ENCODE assay signal across 8 cellular contexts in the genomic region with DNA sequence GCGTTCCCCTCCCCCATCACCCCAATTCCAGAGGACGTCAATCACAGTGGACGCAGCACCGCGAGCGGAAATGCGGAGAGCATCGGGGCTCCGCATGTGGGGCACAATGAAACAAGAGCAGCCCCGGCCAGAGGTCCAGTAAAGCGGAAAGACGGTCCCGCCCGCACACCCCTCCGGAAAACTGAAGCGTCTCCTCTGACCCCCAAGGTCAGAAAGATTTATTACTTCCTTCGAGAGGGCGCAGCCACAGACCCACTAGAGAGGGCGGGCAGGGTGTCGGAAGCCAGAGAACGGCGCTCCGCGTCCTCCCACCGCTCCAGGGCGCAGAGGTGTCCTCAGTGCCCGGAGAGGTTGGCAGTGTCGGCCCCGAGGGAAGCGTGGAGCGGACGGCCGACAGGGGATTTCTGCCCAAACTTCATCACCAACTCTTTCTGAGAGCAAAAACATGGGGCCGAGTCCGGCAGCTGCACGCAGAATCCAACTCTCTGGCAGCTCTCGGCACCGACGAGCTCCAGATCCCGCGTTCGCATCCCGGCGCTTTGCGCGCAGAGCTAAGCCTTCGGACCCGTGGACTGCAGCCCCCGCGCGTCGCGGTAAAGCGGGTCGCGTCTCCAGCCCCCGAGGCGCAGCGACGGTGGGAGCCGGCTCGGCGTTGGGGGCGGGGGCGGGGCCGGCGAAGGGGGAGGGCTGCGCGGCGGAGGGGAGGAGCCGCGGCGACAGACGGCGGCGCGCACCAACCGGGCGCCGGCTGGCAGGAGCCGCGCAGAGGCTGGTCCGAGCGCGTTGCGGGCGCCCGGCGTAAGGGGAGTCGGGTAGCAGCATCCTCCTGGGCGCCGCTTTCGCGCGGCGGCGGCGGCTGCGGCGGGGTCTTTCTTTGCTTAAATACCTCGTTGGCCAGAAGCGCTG. TPM values are rescaled to one million over a fixed set of nuclear protein-coding genes. Genes with fewer than 3 reads are reported as not detected.
DNase-seq lines count a peak whose midpoint lies in the region; ATAC-seq and TF ChIP-seq lines count a peak whose summit lies in the region.

A gene with protein sequence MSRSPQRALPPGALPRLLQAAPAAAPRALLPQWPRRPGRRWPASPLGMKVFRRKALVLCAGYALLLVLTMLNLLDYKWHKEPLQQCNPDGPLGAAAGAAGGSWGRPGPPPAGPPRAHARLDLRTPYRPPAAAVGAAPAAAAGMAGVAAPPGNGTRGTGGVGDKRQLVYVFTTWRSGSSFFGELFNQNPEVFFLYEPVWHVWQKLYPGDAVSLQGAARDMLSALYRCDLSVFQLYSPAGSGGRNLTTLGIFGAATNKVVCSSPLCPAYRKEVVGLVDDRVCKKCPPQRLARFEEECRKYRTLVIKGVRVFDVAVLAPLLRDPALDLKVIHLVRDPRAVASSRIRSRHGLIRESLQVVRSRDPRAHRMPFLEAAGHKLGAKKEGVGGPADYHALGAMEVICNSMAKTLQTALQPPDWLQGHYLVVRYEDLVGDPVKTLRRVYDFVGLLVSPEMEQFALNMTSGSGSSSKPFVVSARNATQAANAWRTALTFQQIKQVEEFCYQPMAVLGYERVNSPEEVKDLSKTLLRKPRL (plus strand): TSS at position 763 of the 906 bp plus-strand sequence. CDS start 1,046 bp downstream, outside the sequence.

- H3K27me3 Mint-ChIP-seq in Caco-2 (ENCODE audit: insufficient read depth, unreplicated experiment) (peaks cover 27% of the 10 kb centered on the region), nephron progenitor cell (ENCODE audit: low read depth, poor library complexity) (peaks cover 19% of the 10 kb centered on the region)

- H3K36me3 Mint-ChIP-seq in Caco-2 (ENCODE audit: insufficient read depth, unreplicated experiment), result no peaks in the 10 kb centered on the region
- H3K36me3 Mint-ChIP-seq in nephron progenitor cell (ENCODE audit: low read depth), result peaks cover 21% of the 10 kb centered on the region

- no peaks in the 10 kb centered on the region; the same call in 1 of the 2 replicates for H3K27me3 ChIP-seq in Caco-2 (replicated peaks; ENCODE audit: control insufficient read depth, insufficient read depth, low read length)
- peaks cover 9 to 53% (median 34%) of the 10 kb centered on the region in 3 donors for H3K27me3 ChIP-seq in stomach

- H3K36me3 ChIP-seq in Caco-2 (ENCODE audit: control insufficient read depth, insufficient read depth, low read length) (no peaks in the 10 kb centered on the region), stomach (no peaks in the 10 kb centered on the region)

- H3K9me3 ChIP-seq in Caco-2, result no peaks in the 10 kb centered on the region; the same call in 1 of the 2 replicates
- no peaks in the 10 kb centered on the region for H3K9me3 ChIP-seq in stomach

- no peaks in the 10 kb centered on the region for H3K4me1 ChIP-seq in Caco-2
- H3K4me1 ChIP-seq in stomach, result peaks cover 11 to 31% (median 30%) of the 10 kb centered on the region in 4 donors

- H3K4me3 ChIP-seq in Caco-2 (ENCODE audit: low read depth, low read length), result peak within 1 kb of the TSS; percentile 37
- H3K4me3 ChIP-seq in fibroblast of villous mesenchyme (ENCODE audit: low read depth, low read length), result peak within 1 kb of the TSS; percentile 82
- peak within 1 kb of the TSS; percentile 65 to 90 (median 74) for H3K4me3 ChIP-seq in stomach

- H3K4me3 Mint-ChIP-seq in Caco-2 (ENCODE audit: unreplicated experiment) (peak within 1 kb of the TSS; percentile 68), nephron progenitor cell (peak within 1 kb of the TSS; percentile 90)

- ATAC-seq in GM19452 (IDR thresholded peaks at IDR 0.05; ENCODE audit: unreplicated experiment) (peak; percentile 76), HG03565 (IDR thresholded peaks at IDR 0.05; ENCODE audit: unreplicated experiment) (peak; percentile 50)

- CTCF ChIA-PET in Caco-2 (lab: Charles Lee), result no interaction called here

- peak in 1 of 2 experiments; percentile 18 for DNase-seq in Caco-2
- DNase-seq in OCI-M1 (lab: John Stamatoyannopoulos, UW), result peak; percentile 69
- peak; percentile 28 for DNase-seq in activated T-helper 9 cell treated with anti-CD3 and anti-CD28 coated beads, Interleukin-2, amount 50 U/mL, for 16 hours (ENCODE audit: low read depth)
- peak; percentile 80 for DNase-seq in fibroblast of villous mesenchyme (ENCODE audit: low read depth)
- peak; percentile 84 for DNase-seq in nephron progenitor cell
- DNase-seq in stomach, result peak; percentile 57

- H3K27ac ChIP-seq in stomach, result peak within 1 kb of the TSS; percentile 70 to 83 (median 75)

- no peaks in the 10 kb centered on the region for H3K4me1 Mint-ChIP-seq in Caco-2 (ENCODE audit: low read depth, unreplicated experiment)
- peaks cover 51% of the 10 kb centered on the region for H3K4me1 Mint-ChIP-seq in nephron progenitor cell

- no peaks in the 10 kb centered on the region for H3K9me3 Mint-ChIP-seq in Caco-2 (ENCODE audit: unreplicated experiment)
- H3K9me3 Mint-ChIP-seq in nephron progenitor cell, result no peaks in the 10 kb centered on the region

- intact Hi-C loops in Caco-2 (cut with micrococcal nuclease; ENCODE audit: unreplicated experiment) (no loop called here), stomach (cut with DNase I; ENCODE audit: low total_unique reads) (no loop called here)

- TF ChIP-seq CTCF in Caco-2 (IDR thresholded peaks at IDR 0.05; ENCODE audit: insufficient read depth in 1 of 2, low read depth in 1 of 2, low read length in 1 of 2, severe bottlenecking in 1 of 2, unreplicated experiment in 1 of 2), result no peak
- no peak for TF ChIP-seq CTCF in fibroblast of villous mesenchyme (IDR thresholded peaks at IDR 0.05; ENCODE audit: insufficient read depth, low read depth, low read length)
- no peak for TF ChIP-seq CTCF in nephron progenitor cell (IDR thresholded peaks at IDR 0.05)
- no peak for TF ChIP-seq CTCF in stomach (IDR thresholded peaks at IDR 0.05)

- no peak for TF ChIP-seq EP300 in stomach (IDR thresholded peaks at IDR 0.05)

- no TSS peak for BruUV-seq in Caco-2 (replicated peaks; lab: Mats Ljungman, UMichigan)

- no peak for TF ChIP-seq POLR2A in stomach (IDR thresholded peaks at IDR 0.05)

- WGBS in stomach, 5 donors, result 0 to 1% (median 1%) methylated on average over 22 to 102 of the region's 102 CpGs

- H3K27ac Mint-ChIP-seq in Caco-2 (ENCODE audit: unreplicated experiment) (no peak within 1 kb of the TSS), nephron progenitor cell (peak within 1 kb of the TSS; percentile 98)

- POLR2A ChIA-PET in Caco-2 (lab: Charles Lee), result no interaction called here

RNA-seq across cellular contexts. Expression of the gene that starts here (rescaled TPM):
- total RNA-seq in Caco-2 (2022) (not detected in 2 replicates), fibroblast of villous mesenchyme (22.5 and 40.2 TPM in 2 replicates), stomach (1 to 10 TPM in 4 of 5 donors, under 1 TPM in 1; 0.89 to 5.7 (median 2.3) TPM)
- 1 to 10 TPM in 2 of 3 donors, under 1 TPM in 1; 0.73 to 5.9 (median 4.6) TPM for polyA plus RNA-seq in stomach
